Comparison of ENCODE assay signal across 8 cellular contexts in genomic region chr2:130342533-130343275, GRCh38. TPM values are rescaled to one million over a fixed set of nuclear protein-coding genes. Genes with fewer than 3 reads are reported as not detected.
A peak's percentile ranks its signal among the peaks of the same experiment; 100 is the strongest.
DNase-seq lines count a peak whose midpoint lies in the region; ATAC-seq and TF ChIP-seq lines count a peak whose summit lies in the region.

TSS of gene IMP4 (plus strand) at chr2:130342897. CDS start at chr2:130342933, 36 bp downstream.

- CTCF ChIA-PET in Caco-2 (lab: Charles Lee): interaction anchor here (0.8 to 2.4 kb wide), 8 partner anchors 10 to 161 kb away, joined by 3 to 18 read pairs (median 8); partner anchors contain the start of genes PTPN18 and SMPD4

- no peaks in the 10 kb centered on the region for H3K9me3 Mint-ChIP-seq in Caco-2 (ENCODE audit: unreplicated experiment)

- H3K27me3 Mint-ChIP-seq in Caco-2 (ENCODE audit: insufficient read depth, unreplicated experiment): no peaks in the 10 kb centered on the region

- ATAC-seq in GM21367 (IDR thresholded peaks at IDR 0.05; ENCODE audit: unreplicated experiment): peak; percentile 86

- peak within 1 kb of the TSS; percentile 70 for H3K4me3 ChIP-seq in Caco-2 (ENCODE audit: low read depth, low read length)
- H3K4me3 ChIP-seq in NT2/D1 (ENCODE audit: insufficient read length, low read depth): peak within 1 kb of the TSS; percentile 93
- peak within 1 kb of the TSS; percentile 79 for H3K4me3 ChIP-seq in mesodermal cell (ENCODE audit: extremely low read depth, insufficient read depth, low read length, poor library complexity, severe bottlenecking)

- POLR2A ChIA-PET in Caco-2 (lab: Charles Lee): interaction anchor here (1.1 to 2.5 kb wide), 6 partner anchors 13 to 162 kb away, joined by 3 to 19 read pairs (median 9); partner anchors contain the start of genes PTPN18 and SMPD4

- peaks cover 3% of the 10 kb centered on the region for H3K4me1 ChIP-seq in Caco-2
- H3K4me1 ChIP-seq in NT2/D1 (ENCODE audit: insufficient read depth, insufficient read length): no peaks in the 10 kb centered on the region
- H3K4me1 ChIP-seq in mesodermal cell (ENCODE audit: control insufficient read depth, insufficient read depth, low read length, poor library complexity, severe bottlenecking): peaks cover 4% of the 10 kb centered on the region

- TF ChIP-seq CTCF in Caco-2 (IDR thresholded peaks at IDR 0.05; ENCODE audit: insufficient read depth in 1 of 2, low read depth in 1 of 2, low read length in 1 of 2, severe bottlenecking in 1 of 2, unreplicated experiment in 1 of 2): peak; percentile 37 to 71

- H3K27me3 ChIP-seq in Caco-2 (replicated peaks; ENCODE audit: control insufficient read depth, insufficient read depth, low read length) (no peaks in the 10 kb centered on the region), NT2/D1 (ENCODE audit: insufficient read depth, insufficient read length) (no peaks in the 10 kb centered on the region)

- H3K36me3 ChIP-seq in Caco-2 (ENCODE audit: control insufficient read depth, insufficient read depth, low read length) (peaks cover 4% of the 10 kb centered on the region), NT2/D1 (ENCODE audit: insufficient read depth, insufficient read length, low read length) (peaks cover 60% of the 10 kb centered on the region), mesodermal cell (ENCODE audit: control insufficient read depth, insufficient read depth, low read length) (peaks cover 48% of the 10 kb centered on the region)

- WGBS in mesodermal cell (ENCODE audit: insufficient coverage in 2 of 2), 2 experiments: 0 to 1% methylated on average over 53 of the region's 60 CpGs

- H3K4me3 Mint-ChIP-seq in Caco-2 (ENCODE audit: unreplicated experiment): peak within 1 kb of the TSS; percentile 84

- peak; percentile 98 to 99 for DNase-seq in Caco-2
- peak; percentile 61 to 98 (median 95) for DNase-seq in HUDEP-2 (lab: John Stamatoyannopoulos, UW; ENCODE audit: unreplicated experiment in 76 of 76)
- DNase-seq in NT2/D1 (ENCODE audit: low read depth, low spot score): peak; percentile 99
- peak; percentile 93 for DNase-seq in activated CD8-positive, alpha-beta memory T cell treated with anti-CD3 and anti-CD28 coated beads, Interleukin-2, amount 50 U/mL, for 1 hour (ENCODE audit: extremely low read depth)
- peak; percentile 88 to 89 for DNase-seq in stimulated activated CD8-positive, alpha-beta memory T cell treated with anti-CD3 and anti-CD28 coated beads, Interleukin-15, amount 100 ng/mL, for 48 hours (ENCODE audit: low read depth in 2 of 2)

- in situ Hi-C loops in endometrial microvascular endothelial cells (cut with HindIII; ENCODE audit: inconsistent ontology term, low pct_unique_long_range_greater_than_20kb, low sequenced_read_pairs): no loop called here

- H3K4me1 Mint-ChIP-seq in Caco-2 (ENCODE audit: low read depth, unreplicated experiment): peaks cover 13% of the 10 kb centered on the region

- no TSS peak for BruUV-seq in Caco-2 (replicated peaks; lab: Mats Ljungman, UMichigan)

- peak within 1 kb of the TSS; percentile 93 for H3K27ac Mint-ChIP-seq in Caco-2 (ENCODE audit: unreplicated experiment)

- peak within 1 kb of the TSS; percentile 94 for H3K9ac ChIP-seq in NT2/D1 (ENCODE audit: insufficient read length, low read depth)

- no peaks in the 10 kb centered on the region for H3K9me3 ChIP-seq in Caco-2
- no peaks in the 10 kb centered on the region for H3K9me3 ChIP-seq in NT2/D1 (ENCODE audit: insufficient read depth, low read length)
- H3K9me3 ChIP-seq in mesodermal cell (ENCODE audit: control insufficient read depth, low read length): no peaks in the 10 kb centered on the region

- peak within 1 kb of the TSS; percentile 88 for H3K27ac ChIP-seq in mesodermal cell (ENCODE audit: low read depth, low read length, severe bottlenecking)

- intact Hi-C loops in Caco-2 (cut with micrococcal nuclease; ENCODE audit: unreplicated experiment): loop anchor here (1.0 kb wide), 3 partner anchors 13 to 49 kb away; no protein-coding TSS in a partner anchor

- H3K36me3 Mint-ChIP-seq in Caco-2 (ENCODE audit: insufficient read depth, unreplicated experiment): peaks cover 76% of the 10 kb centered on the region

RNA-seq across cellular contexts. Expression of gene IMP4, which starts in this region (rescaled TPM):
- total RNA-seq in Caco-2 (2022) (105 and 120 TPM in 2 replicates), endometrial microvascular endothelial cells (ENCODE audit: inconsistent ontology term) (203 TPM)
- polyA plus RNA-seq in mesodermal cell (2013, experiment 1 of 2): 43.2 TPM
- polyA plus RNA-seq in mesodermal cell (2013, experiment 2 of 2): 40.0 TPM

Comparison
In these comparisons a context has a peak if more than half of its experiments do, and no peak if none do; other contexts are left out.
1. Peak in every context shown above with its lines: DNase-seq, ATAC-seq, H3K4me3 ChIP-seq and H3K27ac ChIP-seq.